Comparison of ENCODE assay signal across 10 cellular contexts in the genomic region with DNA sequence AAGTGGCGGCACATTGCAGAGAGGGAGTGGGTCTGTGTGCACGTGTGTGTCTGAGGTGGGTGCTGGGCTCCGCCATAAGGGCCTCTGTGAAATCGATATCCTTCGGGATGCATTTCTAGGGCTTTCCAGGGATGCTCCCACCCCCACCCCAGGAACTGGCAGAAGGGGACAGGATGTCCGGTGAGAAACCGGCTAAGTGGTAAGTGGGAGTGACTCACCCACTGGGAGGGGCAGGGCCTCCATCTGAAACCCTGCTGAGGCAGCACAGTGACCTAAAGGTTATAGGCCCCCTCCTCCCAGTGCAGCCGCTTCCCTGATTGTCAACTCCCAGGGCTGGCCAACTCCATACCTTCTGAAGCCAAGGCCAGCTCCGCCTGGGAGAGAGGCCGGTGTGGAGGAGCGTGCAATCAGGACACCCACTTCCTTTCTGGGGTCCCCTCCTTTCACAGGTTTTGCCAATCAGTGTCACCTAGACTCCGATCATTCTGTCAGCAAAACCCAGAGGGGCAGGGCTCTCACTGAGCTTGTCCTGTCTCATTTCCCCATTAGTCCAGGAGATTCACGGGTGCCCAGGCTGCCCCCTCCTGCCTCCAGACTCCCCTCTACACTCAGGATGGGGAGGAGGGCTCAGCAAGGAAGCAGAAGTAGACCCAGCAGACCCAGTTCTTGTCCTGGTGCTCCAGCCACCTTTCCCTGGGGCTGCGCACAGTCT. TPM values are rescaled to one million over a fixed set of nuclear protein-coding genes. Genes with fewer than 3 reads are reported as not detected.
A peak's percentile ranks its signal among the peaks of the same experiment; 100 is the strongest.
DNase-seq lines count a peak whose midpoint lies in the region; TF ChIP-seq lines count a peak whose summit lies in the region.
"Had no signal": no experiment of that assay in that cellular context is flagged by ENCODE, and none has a peak within 500 bp of the region (broad histone marks: within the 10 kb centered on the region; RNA-seq: fewer than 3 reads in every experiment).

No MANE protein-coding gene starts in this region.

- intact Hi-C loops in breast epithelium (cut with DNase I; ENCODE audit: low total_unique reads): no loop called here

- no peak overlapping the region for H3K4me3 ChIP-seq in CD8-positive, alpha-beta memory T cell (ENCODE audit: low read length)
- H3K4me3 ChIP-seq in LNCaP clone FGC (ENCODE audit: low read depth, low read length) (no peak overlapping the region), breast epithelium (peak overlapping the region in 2 of 3 donors; percentile 21 to 47)

- no peaks in the 10 kb centered on the region for H3K9me3 ChIP-seq in CD8-positive, alpha-beta memory T cell (ENCODE audit: low read length)
- H3K9me3 ChIP-seq in breast epithelium: no peaks in the 10 kb centered on the region

- no peak for TF ChIP-seq POLR2A in breast epithelium (IDR thresholded peaks at IDR 0.05)

- TF ChIP-seq CTCF in LNCaP clone FGC (IDR thresholded peaks at IDR 0.05; ENCODE audit: control insufficient read depth, extremely low read depth, insufficient read depth) (no peak), breast epithelium (IDR thresholded peaks at IDR 0.05) (no peak), mesothelial cell of epicardium (IDR thresholded peaks at IDR 0.05; ENCODE audit: unreplicated experiment) (no peak)

- no peak overlapping the region for H3K27ac ChIP-seq in CD8-positive, alpha-beta memory T cell (ENCODE audit: low read depth, low read length)
- H3K27ac ChIP-seq in breast epithelium: peak overlapping the region; percentile 95 to 97

- peak overlapping the region in 4 of 7 donors; percentile 8 to 71 (median 53) for H3K4me3 Mint-ChIP-seq in CD8-positive, alpha-beta memory T cell
- no peak overlapping the region for H3K4me3 Mint-ChIP-seq in mesothelial cell of epicardium
- H3K4me3 Mint-ChIP-seq: activated CD4-positive, alpha-beta T cell treated with anti-CD3 and anti-CD28 coated beads, Interleukin-2, amount 10 ng/mL, durations not matched to agents 7 days and 5 days had no signal

- no peaks in the 10 kb centered on the region for H3K4me1 ChIP-seq in CD8-positive, alpha-beta memory T cell (ENCODE audit: insufficient read depth, low read length)
- H3K4me1 ChIP-seq in breast epithelium: peaks cover 11 to 29% of the 10 kb centered on the region in 2 donors

- POLR2A ChIA-PET in CD8-positive, alpha-beta memory T cell (lab: Charles Lee): no interaction called here

- no peaks in the 10 kb centered on the region for H3K9me3 Mint-ChIP-seq in CD8-positive, alpha-beta memory T cell
- H3K9me3 Mint-ChIP-seq in mesothelial cell of epicardium: no peaks in the 10 kb centered on the region
- H3K9me3 Mint-ChIP-seq: activated CD4-positive, alpha-beta T cell treated with anti-CD3 and anti-CD28 coated beads, Interleukin-2, amount 10 ng/mL, durations not matched to agents 7 days and 5 days had no signal

- CTCF ChIA-PET in CD8-positive, alpha-beta memory T cell (lab: Charles Lee): interaction anchor here (3.5 kb wide), 1 partner anchor 45 kb away, joined by 14 read pairs; a partner anchor contains a TSS

- H3K27me3 ChIP-seq in CD8-positive, alpha-beta memory T cell (ENCODE audit: insufficient read depth, low read length, poor library complexity, severe bottlenecking): peaks cover 4% of the 10 kb centered on the region
- H3K27me3 ChIP-seq in breast epithelium: no peaks in the 10 kb centered on the region

- no peaks in the 10 kb centered on the region for H3K36me3 ChIP-seq in CD8-positive, alpha-beta memory T cell (ENCODE audit: insufficient read depth, low read length)
- no peaks in the 10 kb centered on the region for H3K36me3 ChIP-seq in breast epithelium

- no peak for DNase-seq in CD8-positive, alpha-beta memory T cell
- DNase-seq in LNCaP clone FGC (ENCODE audit: low read depth) (peak; percentile 46), breast epithelium (ENCODE audit: low spot score in 2 of 2) (peak in 1 of 2 donors; percentile 79), mesothelial cell of epicardium (ENCODE audit: low spot score in 2 of 2, unreplicated experiment in 2 of 2) (no peak), NCI-H2171 (lab: John Stamatoyannopoulos, UW) (no peak), DMS153 treated with DMSO at 0.1 percent for 48 hours (lab: John Stamatoyannopoulos, UW; ENCODE audit: unreplicated experiment) (no peak), NCI-H1105 treated with DMSO at 0.1 percent for 48 hours (lab: John Stamatoyannopoulos, UW) (no peak), NCI-H82 treated with DMSO at 0.1 percent for 48 hours (lab: John Stamatoyannopoulos, UW; ENCODE audit: unreplicated experiment) (no peak)
- DNase-seq: activated CD4-positive, alpha-beta T cell treated with anti-CD3 and anti-CD28 coated beads, Interleukin-2, amount 10 ng/mL, durations not matched to agents 7 days and 5 days; hippocampal formation had no signal

- peaks cover 9 to 25% (median 18%) of the 10 kb centered on the region in 3 donors for H3K4me1 Mint-ChIP-seq in CD8-positive, alpha-beta memory T cell
- H3K4me1 Mint-ChIP-seq in mesothelial cell of epicardium: peaks cover 54% of the 10 kb centered on the region

- peaks cover 15% of the 10 kb centered on the region in 2 donors for H3K27me3 Mint-ChIP-seq in CD8-positive, alpha-beta memory T cell
- no peaks in the 10 kb centered on the region for H3K27me3 Mint-ChIP-seq in mesothelial cell of epicardium (ENCODE audit: low read depth)

- no peaks in the 10 kb centered on the region for H3K36me3 Mint-ChIP-seq in CD8-positive, alpha-beta memory T cell
- peaks cover 3% of the 10 kb centered on the region for H3K36me3 Mint-ChIP-seq in mesothelial cell of epicardium

- peak overlapping the region in 1 of 8 donors; percentile 52 for H3K27ac Mint-ChIP-seq in CD8-positive, alpha-beta memory T cell
- H3K27ac Mint-ChIP-seq in mesothelial cell of epicardium: peak overlapping the region; percentile 92
- H3K27ac Mint-ChIP-seq: activated CD4-positive, alpha-beta T cell treated with anti-CD3 and anti-CD28 coated beads, Interleukin-2, amount 10 ng/mL, durations not matched to agents 7 days and 5 days had no signal

RNA-seq across cellular contexts. Expression of a gene that starts 44.5 kb away (rescaled TPM):
- 1 to 10 TPM; 3.0 to 3.8 TPM for total RNA-seq in CD8-positive, alpha-beta memory T cell
- 0.35 TPM for polyA plus RNA-seq in CD8-positive, alpha-beta memory T cell
- total RNA-seq in breast epithelium (1 to 10 TPM; 2.6 to 6.6 (median 4.5) TPM), mesothelial cell of epicardium (45.3 to 46.8 TPM (median 45.5 TPM) in 3 replicates)

Comparison
In these comparisons a context has a peak if more than half of its experiments do, and no peak if none do; other contexts are left out.
1. H3K4me3 ChIP-seq: peak in breast epithelium (2 of 3); none in CD8-positive, alpha-beta memory T cell (single experiment) and LNCaP clone FGC (single experiment).